ENCODE assay signal across 1 cellular context in genomic region chr1:206635983-206636354, GRCh38.
TF ChIP-seq lines count a peak whose summit lies in the region.

No MANE protein-coding gene starts in this region.

TF ChIP-seq in H1, 55 proteins besides CTCF, POLR2A, EP300 and RAD21:
- TF ChIP-seq RNF2 (IDR thresholded peaks at IDR 0.05; ENCODE audit: borderline replicate concordance, low read depth, low read length, missing control alignments, poor library complexity, severe bottlenecking) = no peak
- no peak for TF ChIP-seq RBBP5 (IDR thresholded peaks at IDR 0.05; ENCODE audit: borderline replicate concordance, low read depth, low read length)
- TF ChIP-seq EZH2 (IDR thresholded peaks at IDR 0.05; ENCODE audit: low read depth, low read length, severe bottlenecking) = no peak
- TF ChIP-seq EGR1 (IDR thresholded peaks at IDR 0.05; ENCODE audit: borderline replicate concordance, low read depth, low read length) = no peak
- no peak for TF ChIP-seq E2F6 (IDR thresholded peaks at IDR 0.05)
- no peak for TF ChIP-seq HDAC6 (IDR thresholded peaks at IDR 0.05; ENCODE audit: low read depth, low read length)
- TF ChIP-seq BCL11A (IDR thresholded peaks at IDR 0.05; ENCODE audit: low read depth in 2 of 2, low read length in 2 of 2) = no peak
- TF ChIP-seq RXRA (IDR thresholded peaks at IDR 0.05; ENCODE audit: insufficient read depth, low read depth, low read length) = no peak
- no peak for TF ChIP-seq KDM1A (IDR thresholded peaks at IDR 0.05; ENCODE audit: borderline replicate concordance, low read length)
- TF ChIP-seq CTBP2 (IDR thresholded peaks at IDR 0.05; ENCODE audit: borderline replicate concordance, insufficient read depth, insufficient read length, low read length) = no peak
TF ChIP-seq in H1: peak in this region for 0.
